15 cellular contexts compared by ENCODE assay signal in genomic region chr16:57884655-57885133, GRCh38.
DNase-seq lines count a peak whose midpoint lies in the region; ATAC-seq, FAIRE-seq and TF ChIP-seq lines count a peak whose summit lies in the region.
"Had no signal": no experiment of that assay in that cellular context is flagged by ENCODE, and none has a peak within 500 bp of the region (broad histone marks: within the 10 kb centered on the region; RNA-seq: fewer than 3 reads in every experiment).

No MANE protein-coding gene starts in this region.

- no peak overlapping the region for H3K27ac Mint-ChIP-seq in GM23338

- H3K27me3 Mint-ChIP-seq in GM23338 (ENCODE audit: insufficient read depth, low read depth, poor library complexity) = peaks cover 7% of the 10 kb centered on the region

- POLR2A ChIA-PET in K562 (lab: Yijun Ruan, JAX) = interaction anchor here (0.7 kb wide), 1 partner anchor 21 kb away, joined by 3 read pairs; no protein-coding TSS in a partner anchor

- H3K4me1 Mint-ChIP-seq in GM23338 = peaks cover 20% of the 10 kb centered on the region

- no peak for TF ChIP-seq RAD21 in K562 (CRISPR knock-in tag; conservative IDR thresholded peaks at IDR 0.05 in 1 of 2, IDR thresholded peaks at IDR 0.05 in 1 of 2)

- H3K9ac ChIP-seq in K562 (ENCODE audit: insufficient read depth in 1 of 2, low read depth in 2 of 2, low read length in 2 of 2) = no peak overlapping the region
- no peak overlapping the region for H3K9ac ChIP-seq in mesendoderm (ENCODE audit: low read length)
- H3K9ac ChIP-seq: BLaER1 treated with 17β-estradiol and CSF1 and Interleukin-3, amounts not matched to agents 10 nM and 100 nM had no signal

- peaks cover 21% of the 10 kb centered on the region for H3K4me1 ChIP-seq in GM23338 (ENCODE audit: insufficient read depth)
- H3K4me1 ChIP-seq in K562 (replicated peaks in 1 of 2; ENCODE audit: control insufficient read depth in 2 of 2, insufficient read depth in 2 of 2, low read length in 2 of 2) = peaks cover 0 to 7% of the 10 kb centered on the region in 2 experiments; a peak in 1 of 5 replicates
- H3K4me1 ChIP-seq in mesendoderm (ENCODE audit: control insufficient read depth, low read depth, low read length) = peaks cover 12% of the 10 kb centered on the region
- peaks cover 0 to 6% of the 10 kb centered on the region in 2 donors for H3K4me1 ChIP-seq in thyroid gland

- no peak for TF ChIP-seq EP300 in K562 (IDR thresholded peaks at IDR 0.05; ENCODE audit: low read length)

- H3K4me2 ChIP-seq in GM23338 (peak overlapping the region; percentile 69), K562 (ENCODE audit: insufficient read depth, low read length) (no peak overlapping the region), mesendoderm (ENCODE audit: low read length) (no peak overlapping the region)

- H3K36me3 ChIP-seq in GM23338 (ENCODE audit: insufficient read depth) (no peaks in the 10 kb centered on the region), K562 (ENCODE audit: control insufficient read depth, insufficient read depth, low read length) (no peaks in the 10 kb centered on the region), mesendoderm (ENCODE audit: control insufficient read depth, insufficient read depth, low read length) (no peaks in the 10 kb centered on the region), thyroid gland (no peaks in the 10 kb centered on the region)
- H3K36me3 ChIP-seq: BLaER1 treated with 17β-estradiol and CSF1 and Interleukin-3, amounts not matched to agents 10 nM and 100 nM had no signal

- BruUV-seq in K562 (replicated peaks; lab: Mats Ljungman, UMichigan) = no TSS peak

- H3K9me2 ChIP-seq in GM23338 (ENCODE audit: insufficient read depth) = no peaks in the 10 kb centered on the region

- CTCF ChIA-PET in K562 (lab: Yijun Ruan, JAX; ENCODE audit: low intra/inter-chr PET ratio) = no interaction called here

- no peak for TF ChIP-seq CTCF in GM23338 (conservative IDR thresholded peaks at IDR 0.05; ENCODE audit: low read depth in 2 of 2)
- no peak for TF ChIP-seq CTCF in K562 (IDR thresholded peaks at IDR 0.05 in 2 of 3, conservative IDR thresholded peaks at IDR 0.05 in 1 of 3; ENCODE audit: insufficient read depth in 2 of 3, low read depth in 1 of 3, low read length in 3 of 3)
- no peak for TF ChIP-seq CTCF in thyroid gland (IDR thresholded peaks at IDR 0.05)

- H3K18ac ChIP-seq in mesendoderm (ENCODE audit: low read length) = no peak overlapping the region

- H3F3A ChIP-seq in GM23338 (replicated peaks; ENCODE audit: low read depth) = no peaks in the 10 kb centered on the region

- no peak overlapping the region for H3K23ac ChIP-seq in mesendoderm (ENCODE audit: low read length)

- H3K9me3 Mint-ChIP-seq in GM23338 = no peaks in the 10 kb centered on the region

- DNase-seq in AG20443 (ENCODE audit: low spot score) (peak; percentile 5), GM23338 (ENCODE audit: low spot score) (peak; percentile 64), K562 (ENCODE audit: extremely low read depth in 1 of 4, low spot score in 3 of 4) (no peak), mesendoderm (peak; percentile 78), thyroid gland (no peak)
- DNase-seq in stimulated activated CD4-positive, alpha-beta T cell treated with anti-CD3 and anti-CD28 coated beads, Interleukin-12 subunit alpha, Interleukin-12 subunit beta, amount 100 ng/mL, for 4 hours = no peak
- no peak for DNase-seq in stimulated activated CD4-positive, alpha-beta T cell treated with anti-CD3 and anti-CD28 coated beads, Interleukin-15, amount 100 ng/mL, for 24 hours
- DNase-seq: DMS53, KG1, NCI-H1092, NCI-H1694, NCI-H2107, NCI-H774 had no signal

- no peaks in the 10 kb centered on the region; the same call in 1 of the 2 replicates for H4K20me1 ChIP-seq in GM23338 (replicated peaks; ENCODE audit: insufficient read depth)
- H4K20me1 ChIP-seq in K562 (replicated peaks; ENCODE audit: control insufficient read depth, insufficient read depth, low read length) = no peaks in the 10 kb centered on the region; the same call in 1 of the 2 replicates
- H4K20me1 ChIP-seq: BLaER1 treated with 17β-estradiol and CSF1 and Interleukin-3, amounts not matched to agents 10 nM and 100 nM had no signal

- in situ Hi-C loops in K562 (cut with MboI) = no loop called here

- no peak overlapping the region for H4K5ac ChIP-seq in mesendoderm (ENCODE audit: low read length)

- WGBS in K562 (ENCODE audit: insufficient coverage, low coverage, missing lambda C conversion rate) = 2% methylated on average over 7 of the region's 7 CpGs
- WGBS in mesendoderm (ENCODE audit: extremely low coverage, insufficient coverage, low lambda C conversion rate) = no CpG with 5 or more reads among the region's 7 CpGs
- 43 to 47% methylated on average over 5 to 7 of the region's 7 CpGs for WGBS in thyroid gland, 2 donors

- no peak overlapping the region for H3K4ac ChIP-seq in mesendoderm (ENCODE audit: low read depth, low read length)

- H3K79me2 ChIP-seq in GM23338 (replicated peaks; ENCODE audit: insufficient read depth) (no peaks in the 10 kb centered on the region), K562 (ENCODE audit: control insufficient read depth, insufficient read depth, low read length) (no peaks in the 10 kb centered on the region), mesendoderm (ENCODE audit: control insufficient read depth, insufficient read depth, low read length) (no peaks in the 10 kb centered on the region)

- peak overlapping the region; percentile 25; the same call in 2 of the 3 replicates for H3K4me3 Mint-ChIP-seq in GM23338

- H3K4me3 ChIP-seq in GM23338 (peak overlapping the region; percentile 52), K562 (no peak overlapping the region), mesendoderm (ENCODE audit: low read length) (no peak overlapping the region), thyroid gland (replicated peaks in 1 of 3) (no peak overlapping the region)
- H3K4me3 ChIP-seq: BLaER1 treated with 17β-estradiol and CSF1 and Interleukin-3, amounts not matched to agents 10 nM and 100 nM had no signal

- H2AK5ac ChIP-seq in mesendoderm (ENCODE audit: low read length) = peak overlapping the region; percentile 34

- H3K36me3 Mint-ChIP-seq in GM23338 (ENCODE audit: low read depth) = no peaks in the 10 kb centered on the region

- H2BK120ac ChIP-seq in mesendoderm (ENCODE audit: low read depth, low read length) = no peak overlapping the region

- H3K56ac ChIP-seq in mesendoderm (ENCODE audit: low read length) = no peak overlapping the region

- H2AFZ ChIP-seq in GM23338 (peak overlapping the region; percentile 87), K562 (ENCODE audit: low read depth, low read length) (no peak overlapping the region)

- ATAC-seq in GM23338 (peak; percentile 72), K562 (no peak)
- ATAC-seq: HCT116 had no signal

- no peaks in the 10 kb centered on the region for H3K9me3 ChIP-seq in K562 (replicated peaks; ENCODE audit: control insufficient read depth, insufficient read depth, low read depth, low read length)
- H3K9me3 ChIP-seq in thyroid gland = no peaks in the 10 kb centered on the region
- H3K9me3 ChIP-seq: BLaER1 treated with 17β-estradiol and CSF1 and Interleukin-3, amounts not matched to agents 10 nM and 100 nM had no signal

- H3K9me1 ChIP-seq in K562 (ENCODE audit: control insufficient read depth, insufficient read depth, low read length) = no peaks in the 10 kb centered on the region

- H2BK5ac ChIP-seq in mesendoderm (ENCODE audit: low read length) = no peak overlapping the region

- H3K27me3 ChIP-seq in GM23338 (ENCODE audit: insufficient read depth) (peaks cover 22% of the 10 kb centered on the region), K562 (ENCODE audit: control insufficient read depth in 2 of 2, insufficient read depth in 2 of 2, low read length in 2 of 2) (peaks cover 58 to 62% of the 10 kb centered on the region in 2 experiments), mesendoderm (ENCODE audit: insufficient read depth, low read length, poor library complexity) (no peaks in the 10 kb centered on the region), thyroid gland (peaks cover 8% of the 10 kb centered on the region)
- H3K27me3 ChIP-seq: BLaER1 treated with 17β-estradiol and CSF1 and Interleukin-3, amounts not matched to agents 10 nM and 100 nM had no signal

- TF ChIP-seq POLR2A in K562 (conservative IDR thresholded peaks at IDR 0.05) (no peak), thyroid gland (IDR thresholded peaks at IDR 0.05) (no peak)

- H2BK15ac ChIP-seq in mesendoderm (replicated peaks; ENCODE audit: low read depth) = no peak overlapping the region

- intact Hi-C loops in K562 (cut with micrococcal nuclease) = no loop called here
- intact Hi-C loops in thyroid gland (cut with DNase I) = no loop called here

- H3K79me1 ChIP-seq in mesendoderm (ENCODE audit: low read length) = no peaks in the 10 kb centered on the region

- no peak overlapping the region for H3K27ac ChIP-seq in GM23338 (ENCODE audit: low read depth)
- no peak overlapping the region for H3K27ac ChIP-seq in K562 (ENCODE audit: extremely low read depth, low read depth, low read length)
- no peak overlapping the region for H3K27ac ChIP-seq in mesendoderm (ENCODE audit: low read depth, low read length)
- H3K27ac ChIP-seq in thyroid gland = no peak overlapping the region
- H3K27ac ChIP-seq: BLaER1 treated with 17β-estradiol and CSF1 and Interleukin-3, amounts not matched to agents 10 nM and 100 nM had no signal

- H4K8ac ChIP-seq in mesendoderm (ENCODE audit: low read depth, low read length) = no peak overlapping the region

- FAIRE-seq in K562 (lab: Jason Lieb, UNC) = no peak

TF ChIP-seq in GM23338, 12 proteins besides CTCF, POLR2A, EP300 and RAD21 (continues in another document):
- TF ChIP-seq ZNF114 (CRISPR knock-in tag; IDR thresholded peaks at IDR 0.05) (no peak), ETS1 (IDR thresholded peaks at IDR 0.05) (no peak)

TF ChIP-seq in K562, 482 proteins besides CTCF, POLR2A, EP300 and RAD21 (continues in another document):
- TF ChIP-seq TFAP4 (CRISPR knock-in tag; IDR thresholded peaks at IDR 0.05; ENCODE audit: borderline replicate concordance) = no peak

Comparison
In these comparisons a context has a peak if more than half of its experiments do, and no peak if none do; other contexts are left out.
1. DNase-seq: peak in AG20443 (single experiment), GM23338 (single experiment) and mesendoderm (single experiment); none in K562 (0 of 4), thyroid gland (0 of 2), stimulated activated CD4-positive, alpha-beta T cell treated with anti-CD3 and anti-CD28 coated beads, Interleukin-12 subunit alpha, Interleukin-12 subunit beta, amount 100 ng/mL, for 4 hours (single experiment) and stimulated activated CD4-positive, alpha-beta T cell treated with anti-CD3 and anti-CD28 coated beads, Interleukin-15, amount 100 ng/mL, for 24 hours (single experiment).